Comparison of ENCODE assay signal across 19 cellular contexts in the genomic region with DNA sequence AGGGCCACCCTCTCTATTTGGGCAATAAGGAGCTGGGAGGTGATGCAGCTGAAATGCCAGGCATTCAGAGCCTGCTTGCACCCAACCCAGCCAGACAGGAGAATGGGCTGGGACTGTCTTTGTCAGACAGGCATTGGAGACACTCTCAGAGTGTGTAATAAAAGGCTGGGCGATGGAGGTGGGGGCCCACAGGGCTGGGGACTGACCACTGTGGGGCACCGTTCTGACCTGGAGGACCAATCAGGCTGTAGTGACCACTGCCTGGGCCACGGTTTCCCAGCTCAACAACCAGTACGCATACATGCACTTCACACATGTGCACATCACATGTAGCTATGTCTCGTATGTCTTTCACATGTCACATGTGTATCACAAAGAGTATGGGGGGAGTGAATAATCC. TPM values are rescaled to one million over a fixed set of nuclear protein-coding genes. Genes with fewer than 3 reads are reported as not detected.
"Had no signal": no experiment of that assay in that cellular context is flagged by ENCODE, and none has a peak within 500 bp of the region (broad histone marks: within the 10 kb centered on the region; RNA-seq: fewer than 3 reads in every experiment).

No MANE protein-coding gene starts in this region.

- ATAC-seq: effector memory CD8-positive, alpha-beta T cell; foreskin keratinocyte; heart right ventricle; left lobe of liver; T-helper 17 cell had no signal

- H3K27ac Mint-ChIP-seq: activated naive CD8-positive, alpha-beta T cell treated with anti-CD3 and anti-CD28 coated beads, Interleukin-2, amount 10 ng/mL, durations not matched to agents 7 days and 5 days; dendritic cell treated with granulocyte-macrophage colony-stimulating factor and Interleukin-4, amounts not matched to agents 40 ng/mL and 50 ng/mL, for 4 days; T-helper 17 cell had no signal

- H3K4me3 Mint-ChIP-seq: activated naive CD8-positive, alpha-beta T cell treated with anti-CD3 and anti-CD28 coated beads, Interleukin-2, amount 10 ng/mL, durations not matched to agents 7 days and 5 days; dendritic cell treated with granulocyte-macrophage colony-stimulating factor and Interleukin-4, amounts not matched to agents 40 ng/mL and 50 ng/mL, for 4 days had no signal

- H3K36me3 Mint-ChIP-seq: activated naive CD8-positive, alpha-beta T cell treated with anti-CD3 and anti-CD28 coated beads, Interleukin-2, amount 10 ng/mL, durations not matched to agents 7 days and 5 days had no signal

- H3K9me3 Mint-ChIP-seq: activated naive CD8-positive, alpha-beta T cell treated with anti-CD3 and anti-CD28 coated beads, Interleukin-2, amount 10 ng/mL, durations not matched to agents 7 days and 5 days; dendritic cell treated with granulocyte-macrophage colony-stimulating factor and Interleukin-4, amounts not matched to agents 40 ng/mL and 50 ng/mL, for 4 days; effector memory CD8-positive, alpha-beta T cell had no signal

- DNase-seq: activated CD4-positive, alpha-beta T cell treated with anti-CD3 and anti-CD28 coated beads, Interleukin-2, amount 50 U/mL, for 48 hours; activated effector memory CD4-positive, alpha-beta T cell treated with anti-CD3 and anti-CD28 coated beads, Interleukin-2, amount 50 U/mL, for 16 hours; activated naive CD8-positive, alpha-beta T cell treated with anti-CD3 and anti-CD28 coated beads, Interleukin-2, amount 10 ng/mL, durations not matched to agents 7 days and 5 days; activated T-cell treated with anti-CD3 and anti-CD28 coated beads, Interleukin-2, amount 50 U/mL, for 1 hour; cerebellar nuclear complex; effector memory CD8-positive, alpha-beta T cell; foreskin keratinocyte; heart right ventricle; islet precursor cell; mammary epithelial cell; ovary; sigmoid colon; spleen; T-helper 17 cell; WERI-Rb-1 had no signal

RNA-seq across cellular contexts. Expression of a gene that starts 5.7 kb away (rescaled TPM):
- total RNA-seq: activated naive CD8-positive, alpha-beta T cell treated with anti-CD3 and anti-CD28 coated beads, Interleukin-2, amount 10 ng/mL, durations not matched to agents 7 days and 5 days; foreskin keratinocyte; mammary epithelial cell; pulmonary artery endothelial cell; T-helper 17 cell; thoracic aorta had no signal
- polyA plus RNA-seq: foreskin keratinocyte, mammary epithelial cell had no signal
